7 cellular contexts compared by ENCODE assay signal in the genomic region with DNA sequence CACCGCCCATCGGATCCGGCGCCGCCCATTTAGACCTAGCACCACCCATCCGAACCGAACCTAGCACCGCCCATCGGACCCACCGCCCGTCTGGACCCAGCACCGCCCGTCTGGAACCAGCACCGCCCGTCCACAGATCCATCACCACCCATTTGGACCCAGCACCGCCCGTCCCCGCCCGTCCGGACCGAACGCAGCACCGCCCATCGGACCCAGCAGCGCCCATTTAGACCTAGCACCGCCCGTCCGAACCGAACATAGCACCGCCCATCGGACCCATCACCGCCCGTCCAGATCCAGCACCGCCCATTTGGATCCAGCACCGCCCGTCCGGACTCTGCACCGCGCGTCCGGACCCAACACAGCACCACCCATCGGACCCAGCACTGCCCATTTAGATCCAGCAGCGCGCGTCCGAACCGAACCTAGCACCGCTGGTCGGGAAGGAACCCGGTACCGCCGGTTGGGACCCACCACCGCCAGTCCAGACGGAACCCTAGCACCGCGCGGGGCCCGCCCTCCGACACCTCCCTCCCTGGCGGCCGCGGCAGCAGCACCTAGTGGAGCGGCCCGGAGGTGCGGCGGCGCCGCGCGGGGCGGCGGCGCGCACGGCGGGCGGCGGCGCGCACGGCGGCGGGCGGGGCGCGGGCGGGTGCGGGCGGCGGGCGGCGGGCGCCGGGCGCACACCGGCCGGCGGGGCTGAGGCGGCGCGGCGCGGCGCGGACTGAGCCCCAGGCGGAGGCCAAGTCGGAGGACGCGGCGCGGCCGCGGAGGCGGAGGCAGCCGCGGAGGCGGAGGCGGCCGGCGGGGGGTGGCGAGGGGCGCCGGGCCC. TPM values are rescaled to one million over a fixed set of nuclear protein-coding genes. Genes with fewer than 3 reads are reported as not detected.
DNase-seq lines count a peak whose midpoint lies in the region; ATAC-seq and TF ChIP-seq lines count a peak whose summit lies in the region.

TSS of gene AFDN (plus strand) at position 682 of the 832 bp plus-strand sequence. CDS start 222 bp downstream, outside the sequence.

- peak; percentile 54 to 75 (median 74) for DNase-seq in NCI-H1417 (lab: John Stamatoyannopoulos, UW)
- DNase-seq in activated CD4-positive, alpha-beta T cell treated with anti-CD3 and anti-CD28 coated beads for 4 hours: peak; percentile 58 to 65
- DNase-seq in coronary artery (ENCODE audit: low spot score): peak; percentile 86
- DNase-seq in left lung: peak; percentile 70 to 92
- DNase-seq in stimulated activated CD4-positive, alpha-beta T cell treated with anti-CD3 and anti-CD28 coated beads, Interleukin-2, amount 100 ng/mL, for 24 hours: peak; percentile 68 to 73

- H3K4me1 ChIP-seq in left lung: peaks cover 0 to 45% of the 10 kb centered on the region in 2 donors

- H3K27me3 ChIP-seq in left lung: peaks cover 0 to 62% of the 10 kb centered on the region in 2 donors

- intact Hi-C loops in left lung (cut with DNase I): no loop called here

- ATAC-seq in GM18511 (IDR thresholded peaks at IDR 0.05; ENCODE audit: unreplicated experiment) (peak; percentile 69), HG02588 (IDR thresholded peaks at IDR 0.05; ENCODE audit: unreplicated experiment) (peak; percentile 80), left lung (peak; percentile 88)

- H3K4me3 ChIP-seq in coronary artery (peak within 1 kb of the TSS; percentile 94), left lung (peak within 1 kb of the TSS; percentile 53 to 62)

- TF ChIP-seq CTCF in coronary artery (IDR thresholded peaks at IDR 0.05) (peak; percentile 30), left lung (IDR thresholded peaks at IDR 0.05) (peak in 1 of 2 donors; percentile 20)

- H3K27ac ChIP-seq in coronary artery (peak within 1 kb of the TSS; percentile 32 to 91), left lung (peak within 1 kb of the TSS; percentile 76 to 85)

- H3K9me3 ChIP-seq in left lung: no peaks in the 10 kb centered on the region

- no peaks in the 10 kb centered on the region for H3K36me3 ChIP-seq in left lung

RNA-seq across cellular contexts. Expression of gene AFDN, which starts in this region (rescaled TPM):
- total RNA-seq in left lung: 100 to 1,000 TPM; 137 to 149 TPM

Comparison
In these comparisons a context has a peak if more than half of its experiments do, and no peak if none do; other contexts are left out.
1. Peak in every context shown above with its lines: DNase-seq, ATAC-seq, H3K4me3 ChIP-seq and H3K27ac ChIP-seq.